ENCODE assay signal across 21 cellular contexts in the genomic region with DNA sequence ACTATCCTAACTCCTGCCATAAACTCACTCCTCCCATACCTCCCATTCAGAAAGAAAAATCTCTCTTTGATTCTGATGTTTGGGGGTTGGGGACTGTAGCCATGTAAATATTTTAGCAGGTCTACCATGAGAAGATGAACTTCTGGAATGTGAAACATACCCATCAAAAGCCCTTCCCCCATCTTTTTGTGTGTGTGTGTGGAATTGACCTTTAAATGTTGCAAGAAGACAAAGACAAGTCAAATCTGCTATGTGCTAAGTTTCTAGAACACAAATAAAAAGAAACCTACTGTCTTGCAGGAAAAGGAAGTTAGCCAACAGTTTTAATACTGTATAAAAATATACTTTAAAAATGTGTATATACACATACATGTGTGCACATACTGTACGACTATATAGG. TPM values are rescaled to one million over a fixed set of nuclear protein-coding genes. Genes with fewer than 3 reads are reported as not detected.
A peak's percentile ranks its signal among the peaks of the same experiment; 100 is the strongest.
DNase-seq lines count a peak whose midpoint lies in the region; ATAC-seq and TF ChIP-seq lines count a peak whose summit lies in the region.
"Had no signal": no experiment of that assay in that cellular context is flagged by ENCODE, and none has a peak within 500 bp of the region (broad histone marks: within the 10 kb centered on the region; RNA-seq: fewer than 3 reads in every experiment).

No MANE protein-coding gene starts in this region.

- DNase-seq in NOMO-1 treated with DMSO at 0.1 percent for 48 hours (lab: John Stamatoyannopoulos, UW; ENCODE audit: unreplicated experiment) (peak; percentile 7), NOMO-1 treated with dmso at 0.1 percent for 144 hours (lab: John Stamatoyannopoulos, UW; ENCODE audit: unreplicated experiment) (no peak), GM23248 (peak; percentile 3), choroid plexus epithelial cell (ENCODE audit: low read depth) (peak; percentile 49), memory B cell (ENCODE audit: low spot score in 2 of 2) (no peak), NCI-H1436 (lab: John Stamatoyannopoulos, UW) (no peak), colonic mucosa (no peak)
- DNase-seq: ACHN; DMS79; H7; KBM-7; MM.1S; NCI-H1092; NCI-H2029 treated with DMSO at 0.1 percent for 48 hours; NCI-H226; NCI-H774; NK-92 treated with Interleukin-12 subunit alpha and Interleukin-12 subunit beta, amount 100 ng/mL, for 24 hours had no signal

- H3K4me1 ChIP-seq in GM23248 (ENCODE audit: insufficient read depth) (peaks cover 6% of the 10 kb centered on the region; the same call in 1 of the 2 replicates), colonic mucosa (no peaks in the 10 kb centered on the region)
- H3K4me1 ChIP-seq: BLaER1 treated with 17β-estradiol and CSF1 and Interleukin-3, amounts not matched to agents 10 nM and 100 nM had no signal

- no peak overlapping the region for H3K9ac ChIP-seq in GM23248
- H3K9ac ChIP-seq in colonic mucosa (ENCODE audit: low read depth in 2 of 2, low read length in 2 of 2), result no peak overlapping the region
- H3K9ac ChIP-seq: BLaER1 treated with 17β-estradiol and CSF1 and Interleukin-3, amounts not matched to agents 10 nM and 100 nM had no signal

- no peaks in the 10 kb centered on the region for H3K27me3 ChIP-seq in GM23248 (replicated peaks; ENCODE audit: insufficient read depth)
- H3K27me3 ChIP-seq in colonic mucosa, result no peaks in the 10 kb centered on the region
- H3K27me3 ChIP-seq: BLaER1 treated with 17β-estradiol and CSF1 and Interleukin-3, amounts not matched to agents 10 nM and 100 nM had no signal

- H3K4me1 Mint-ChIP-seq in memory B cell, result no peaks in the 10 kb centered on the region

- H3K4me3 ChIP-seq in GM23248 (no peak overlapping the region), choroid plexus epithelial cell (ENCODE audit: low read depth, low read length) (no peak overlapping the region), colonic mucosa (no peak overlapping the region)
- H3K4me3 ChIP-seq: BLaER1 treated with 17β-estradiol and CSF1 and Interleukin-3, amounts not matched to agents 10 nM and 100 nM had no signal

- H3K9me3 Mint-ChIP-seq in memory B cell, result no peaks in the 10 kb centered on the region

- no peak overlapping the region for H3K4me2 ChIP-seq in GM23248 (ENCODE audit: unreplicated experiment)
- H3K4me2 ChIP-seq: BLaER1 treated with 17β-estradiol and CSF1 and Interleukin-3, amounts not matched to agents 10 nM and 100 nM had no signal

- peaks cover 5% of the 10 kb centered on the region; the same call in 1 of the 2 replicates for H3F3A ChIP-seq in GM23248 (ENCODE audit: insufficient read depth)

- H3K36me3 Mint-ChIP-seq in memory B cell, result peaks cover 25% of the 10 kb centered on the region

- H3K27me3 Mint-ChIP-seq in memory B cell, result no peaks in the 10 kb centered on the region

- H2AFZ ChIP-seq in GM23248, result no peak overlapping the region

- H4K20me1 ChIP-seq in GM23248 (ENCODE audit: insufficient read depth), result no peaks in the 10 kb centered on the region

- TF ChIP-seq CTCF in choroid plexus epithelial cell (conservative IDR thresholded peaks at IDR 0.05; ENCODE audit: low read depth, low read length) (no peak), colonic mucosa (IDR thresholded peaks at IDR 0.05) (no peak)

- H3K79me2 ChIP-seq in GM23248 (ENCODE audit: insufficient read depth), result no peaks in the 10 kb centered on the region

- no peak overlapping the region for H3K4me3 Mint-ChIP-seq in memory B cell

- H3K27ac Mint-ChIP-seq in memory B cell, result peak overlapping the region; percentile 10

- 100% methylated on average over 1 of the region's 1 CpG for WGBS in GM23248 (ENCODE audit: low coverage in 1 of 2, low lambda C conversion rate in 2 of 2, missing lambda C conversion rate in 2 of 2), 2 experiments

- H3K36me3 ChIP-seq in GM23248 (ENCODE audit: low read depth) (peaks cover 77% of the 10 kb centered on the region), colonic mucosa (peaks cover 4% of the 10 kb centered on the region)

- no peaks in the 10 kb centered on the region for H3K9me2 ChIP-seq in GM23248 (ENCODE audit: insufficient read depth)

- in situ Hi-C loops in GM23248 (cut with MboI), result no loop called here

- H3K27ac ChIP-seq in GM23248, result no peak overlapping the region
- no peak overlapping the region for H3K27ac ChIP-seq in colonic mucosa
- H3K27ac ChIP-seq: 22Rv1; BLaER1 treated with 17β-estradiol and CSF1 and Interleukin-3, amounts not matched to agents 10 nM and 100 nM had no signal

- ATAC-seq in memory B cell (ENCODE audit: low read depth) (no peak), GM18873 (IDR thresholded peaks at IDR 0.05; ENCODE audit: low FRiP score, unreplicated experiment) (no peak)
- ATAC-seq: Right ventricle myocardium inferior had no signal

- intact Hi-C loops in colonic mucosa (cut with DNase I), result no loop called here

- no peaks in the 10 kb centered on the region for H3K9me3 ChIP-seq in GM23248 (ENCODE audit: low read depth)
- no peaks in the 10 kb centered on the region for H3K9me3 ChIP-seq in colonic mucosa
- H3K9me3 ChIP-seq: BLaER1 treated with 17β-estradiol and CSF1 and Interleukin-3, amounts not matched to agents 10 nM and 100 nM had no signal

RNA-seq across cellular contexts. Expression of gene USP50, which starts 29.7 kb away (rescaled TPM):
- not detected in 2 replicates for total RNA-seq in GM23248 (2014; rRNA removed; shearing (Covaris generic))
- polyA plus RNA-seq in GM23248 (2016; fragmentation: Nextera tagmentation; extraction: Ambion mirVana), result 0.49 TPM in 1 of 2 replicates, not detected in the other
- not detected for total RNA-seq in colonic mucosa
- total RNA-seq: H7, Right ventricle myocardium inferior had no signal

Comparison
In these comparisons a context has a peak if more than half of its experiments do, and no peak if none do; other contexts are left out.
1. DNase-seq: peak in NOMO-1 treated with DMSO at 0.1 percent for 48 hours (single experiment), GM23248 (single experiment) and choroid plexus epithelial cell (single experiment); none in NOMO-1 treated with dmso at 0.1 percent for 144 hours (single experiment), memory B cell (0 of 2), NCI-H1436 (single experiment) and colonic mucosa (single experiment).